Comparison of ENCODE assay signal across 15 cellular contexts in genomic region chr12:104426926-104427546, GRCh38. TPM values are rescaled to one million over a fixed set of nuclear protein-coding genes. Genes with fewer than 3 reads are reported as not detected.
DNase-seq lines count a peak whose midpoint lies in the region; ATAC-seq lines count a peak whose summit lies in the region.
"Had no signal": no experiment of that assay in that cellular context is flagged by ENCODE, and none has a peak within 500 bp of the region (broad histone marks: within the 10 kb centered on the region; RNA-seq: fewer than 3 reads in every experiment).

No MANE protein-coding gene starts in this region.

- no peak overlapping the region for H2AFZ ChIP-seq in Karpas-422 (ENCODE audit: low read length)

- peak overlapping the region; percentile 47 for H3K27ac Mint-ChIP-seq in activated naive CD8-positive, alpha-beta T cell
- H3K27ac Mint-ChIP-seq: activated naive CD4-positive, alpha-beta T cell treated with anti-CD3 and anti-CD28 coated beads, Interleukin-2, amount 50 U/mL, for 72 hours; CD4-positive, CD25-positive, alpha-beta regulatory T cell; type B pancreatic cell had no signal

- H3K27ac ChIP-seq in Karpas-422 (ENCODE audit: low read length): no peak overlapping the region
- H3K27ac ChIP-seq: HL-60 had no signal

- no peaks in the 10 kb centered on the region for H3K27me3 Mint-ChIP-seq in activated naive CD8-positive, alpha-beta T cell
- H3K27me3 Mint-ChIP-seq: CD4-positive, CD25-positive, alpha-beta regulatory T cell had no signal

- no peaks in the 10 kb centered on the region for H3K27me3 ChIP-seq in Karpas-422 (ENCODE audit: low read length)

- H3K4me3 ChIP-seq in Karpas-422 (ENCODE audit: low read length): no peak overlapping the region

- H3K36me3 Mint-ChIP-seq in activated naive CD8-positive, alpha-beta T cell: peaks cover 3% of the 10 kb centered on the region
- H3K36me3 Mint-ChIP-seq: CD4-positive, CD25-positive, alpha-beta regulatory T cell; type B pancreatic cell had no signal

- no peaks in the 10 kb centered on the region for H3K9me2 ChIP-seq in Karpas-422 (replicated peaks; ENCODE audit: insufficient read depth, low read length)

- no peak overlapping the region for H3K9ac ChIP-seq in Karpas-422 (ENCODE audit: low read length)

- peak; percentile 29 for DNase-seq in AG08396 (ENCODE audit: low spot score)
- DNase-seq in HCEC 1CT: peak; percentile 60
- DNase-seq in germinal center (ENCODE audit: low spot score): peak; percentile 31
- no peak for DNase-seq in Karpas-422
- DNase-seq in NAMALWA (ENCODE audit: low spot score): no peak
- DNase-seq: activated CD4-positive, alpha-beta T cell treated with anti-CD3 and anti-CD28 coated beads for 4 hours; CD4-positive, CD25-positive, alpha-beta regulatory T cell; NCI-H1092; NCI-H524 had no signal

- no peaks in the 10 kb centered on the region for H4K20me1 ChIP-seq in Karpas-422 (ENCODE audit: insufficient read depth, low read depth, low read length)

- peaks cover 19% of the 10 kb centered on the region for H3K4me1 ChIP-seq in Karpas-422 (ENCODE audit: low read length)

- no peak for ATAC-seq in GM18907 (IDR thresholded peaks at IDR 0.05; ENCODE audit: unreplicated experiment)
- no peak for ATAC-seq in GM19455 (IDR thresholded peaks at IDR 0.05; ENCODE audit: unreplicated experiment)

- H3K4me2 ChIP-seq in Karpas-422 (ENCODE audit: low read depth, low read length, poor library complexity, severe bottlenecking): no peak overlapping the region

- no peaks in the 10 kb centered on the region for H3K79me2 ChIP-seq in Karpas-422 (ENCODE audit: low read length)

- no peaks in the 10 kb centered on the region for H3K36me3 ChIP-seq in Karpas-422 (ENCODE audit: insufficient read depth, low read length)

- no peaks in the 10 kb centered on the region for H3K9me3 Mint-ChIP-seq in activated naive CD8-positive, alpha-beta T cell (ENCODE audit: low read depth)
- H3K9me3 Mint-ChIP-seq: type B pancreatic cell had no signal

- no peaks in the 10 kb centered on the region for H3K9me3 ChIP-seq in Karpas-422 (ENCODE audit: low read length)

- H3K4me3 Mint-ChIP-seq in activated naive CD8-positive, alpha-beta T cell: no peak overlapping the region
- H3K4me3 Mint-ChIP-seq: CD4-positive, CD25-positive, alpha-beta regulatory T cell; type B pancreatic cell had no signal

- peaks cover 4% of the 10 kb centered on the region for H3K4me1 Mint-ChIP-seq in activated naive CD8-positive, alpha-beta T cell (ENCODE audit: low read depth)

RNA-seq across cellular contexts. Expression of gene CHST11, which starts 29.7 kb away (rescaled TPM):
- not detected in 2 replicates for total RNA-seq in Karpas-422 (2014; rRNA removed; shearing (Covaris generic); ENCODE audit: low replicate concordance)

Comparison
In these comparisons a context has a peak if more than half of its experiments do, and no peak if none do; other contexts are left out.
1. DNase-seq: peak in AG08396 (single experiment), HCEC 1CT (single experiment) and germinal center (single experiment); none in Karpas-422 (single experiment) and NAMALWA (single experiment).